9 cellular contexts compared by ENCODE assay signal in genomic region chr2:238847841-238848565, GRCh38. TPM values are rescaled to one million over a fixed set of nuclear protein-coding genes. Genes with fewer than 3 reads are reported as not detected.
A peak's percentile ranks its signal among the peaks of the same experiment; 100 is the strongest.
DNase-seq lines count a peak whose midpoint lies in the region; ATAC-seq and TF ChIP-seq lines count a peak whose summit lies in the region.
"Had no signal": no experiment of that assay in that cellular context is flagged by ENCODE, and none has a peak within 500 bp of the region (broad histone marks: within the 10 kb centered on the region; RNA-seq: fewer than 3 reads in every experiment).

Gene TWIST2, plus strand, starts transcription at chr2:238848085. Its CDS starts 131 bp downstream, at chr2:238848216.

- no TSS peak for BruUV-seq in Panc1 (replicated peaks; lab: Mats Ljungman, UMichigan)

- H3K4me3 ChIP-seq in Panc1 (ENCODE audit: low read depth in 2 of 2, low read length in 2 of 2) (peak within 1 kb of the TSS; percentile 51 to 60), foreskin fibroblast (ENCODE audit: low read depth in 1 of 2, low read length in 2 of 2) (peak within 1 kb of the TSS; percentile 92 to 98), osteoblast (ENCODE audit: insufficient read depth, low read length) (peak within 1 kb of the TSS; percentile 84)
- no peak within 1 kb of the TSS for H3K4me3 ChIP-seq in naive thymus-derived CD4-positive, alpha-beta T cell (ENCODE audit: low read length)

- H3K4me1 ChIP-seq in Panc1 (ENCODE audit: control insufficient read depth, insufficient read depth, low read length) (peaks cover 6% of the 10 kb centered on the region), osteoblast (ENCODE audit: insufficient read depth, low read length) (peaks cover 7% of the 10 kb centered on the region)
- no peaks in the 10 kb centered on the region for H3K4me1 ChIP-seq in naive thymus-derived CD4-positive, alpha-beta T cell (ENCODE audit: control insufficient read depth in 2 of 2, insufficient read depth in 2 of 2, low read length in 2 of 2)

- DNase-seq in CD14-positive monocyte (ENCODE audit: low spot score) (no peak), Panc1 (ENCODE audit: low read depth, low spot score) (no peak), foreskin fibroblast (peak; percentile 96 to 99), osteoblast (ENCODE audit: insufficient read length, low spot score, missing footprints) (peak; percentile 100), NCI-H1092 (lab: John Stamatoyannopoulos, UW) (no peak)
- DNase-seq in naive thymus-derived CD4-positive, alpha-beta T cell = no peak
- no peak for DNase-seq in activated CD4-positive, alpha-beta T cell treated with anti-CD3 and anti-CD28 coated beads, Interleukin-2, amount 50 U/mL, for 48 hours

- H3K36me3 ChIP-seq in Panc1 (ENCODE audit: control insufficient read depth, insufficient read depth, low read length) (no peaks in the 10 kb centered on the region), osteoblast (ENCODE audit: insufficient read depth, low read length) (no peaks in the 10 kb centered on the region)
- H3K36me3 ChIP-seq in naive thymus-derived CD4-positive, alpha-beta T cell (ENCODE audit: control insufficient read depth in 2 of 3, insufficient read depth in 3 of 3, low read length in 3 of 3) = no peaks in the 10 kb centered on the region

- H3K36me3 Mint-ChIP-seq in CD14-positive monocyte = peaks cover 0 to 2% of the 10 kb centered on the region in 2 donors
- H3K36me3 Mint-ChIP-seq in naive thymus-derived CD4-positive, alpha-beta T cell = no peaks in the 10 kb centered on the region
- H3K36me3 Mint-ChIP-seq: activated naive CD8-positive, alpha-beta T cell had no signal

- POLR2A ChIA-PET in Panc1 (lab: Charles Lee) = no interaction called here
- POLR2A ChIA-PET in naive thymus-derived CD4-positive, alpha-beta T cell (lab: Charles Lee) = no interaction called here

- H3K4me1 Mint-ChIP-seq in CD14-positive monocyte = peaks cover 11% of the 10 kb centered on the region
- peaks cover 0 to 6% (median 0%) of the 10 kb centered on the region in 7 donors for H3K4me1 Mint-ChIP-seq in naive thymus-derived CD4-positive, alpha-beta T cell

- ATAC-seq in Panc1 (peak; percentile 78), HG03432 (IDR thresholded peaks at IDR 0.05; ENCODE audit: unreplicated experiment) (no peak)
- ATAC-seq in naive thymus-derived CD4-positive, alpha-beta T cell = no peak

- peaks cover 32% of the 10 kb centered on the region for H3K79me2 ChIP-seq in osteoblast (ENCODE audit: insufficient read depth, low read length)

- peak within 1 kb of the TSS; percentile 61 to 87 for H3K4me3 Mint-ChIP-seq in CD14-positive monocyte
- peak within 1 kb of the TSS in 2 of 10 donors; percentile 19 to 52 for H3K4me3 Mint-ChIP-seq in naive thymus-derived CD4-positive, alpha-beta T cell
- H3K4me3 Mint-ChIP-seq: activated naive CD8-positive, alpha-beta T cell had no signal

- H3K9me3 ChIP-seq in Panc1 (ENCODE audit: control insufficient read depth, insufficient read depth, low read depth, low read length) (no peaks in the 10 kb centered on the region), osteoblast (ENCODE audit: low read depth, low read length) (no peaks in the 10 kb centered on the region)
- no peaks in the 10 kb centered on the region for H3K9me3 ChIP-seq in naive thymus-derived CD4-positive, alpha-beta T cell (ENCODE audit: control insufficient read depth in 2 of 3, low read length in 3 of 3)

- peaks cover 0 to 15% (median 9%) of the 10 kb centered on the region in 7 donors for H3K9me3 Mint-ChIP-seq in CD14-positive monocyte
- no peaks in the 10 kb centered on the region for H3K9me3 Mint-ChIP-seq in naive thymus-derived CD4-positive, alpha-beta T cell

- H2AFZ ChIP-seq in osteoblast (ENCODE audit: low read length) = peak within 1 kb of the TSS; percentile 93

- peak within 1 kb of the TSS; percentile 93 for H3K4me2 ChIP-seq in osteoblast (ENCODE audit: insufficient read depth, low read length)

- H3K27ac Mint-ChIP-seq in CD14-positive monocyte = no peak within 1 kb of the TSS
- no peak within 1 kb of the TSS for H3K27ac Mint-ChIP-seq in naive thymus-derived CD4-positive, alpha-beta T cell
- H3K27ac Mint-ChIP-seq: activated naive CD8-positive, alpha-beta T cell had no signal

- CTCF ChIA-PET in Panc1 (lab: Charles Lee) = no interaction called here
- CTCF ChIA-PET in naive thymus-derived CD4-positive, alpha-beta T cell (lab: Charles Lee) = no interaction called here

- no peak for TF ChIP-seq CTCF in CD14-positive monocyte (IDR thresholded peaks at IDR 0.05)
- TF ChIP-seq CTCF in Panc1 (IDR thresholded peaks at IDR 0.05) = no peak
- no peak for TF ChIP-seq CTCF in foreskin fibroblast (IDR thresholded peaks at IDR 0.05; ENCODE audit: low read depth, low read length)
- no peak for TF ChIP-seq CTCF in osteoblast (IDR thresholded peaks at IDR 0.05; ENCODE audit: extremely low read depth, low read depth, low read length)

- H3K27me3 ChIP-seq in Panc1 (ENCODE audit: control insufficient read depth, insufficient read depth, low read length) = no peaks in the 10 kb centered on the region
- peaks cover 4% of the 10 kb centered on the region for H3K27me3 ChIP-seq in osteoblast (ENCODE audit: insufficient read depth, low read length)
- H3K27me3 ChIP-seq in naive thymus-derived CD4-positive, alpha-beta T cell (ENCODE audit: control insufficient read depth in 2 of 2, insufficient read depth in 2 of 2, low read length in 2 of 2) = no peaks in the 10 kb centered on the region

- intact Hi-C loops in CD14-positive monocyte (cut with micrococcal nuclease) = no loop called here
- intact Hi-C loops in Panc1 (cut with micrococcal nuclease; ENCODE audit: unreplicated experiment) = no loop called here
- intact Hi-C loops in naive thymus-derived CD4-positive, alpha-beta T cell (cut with micrococcal nuclease) = no loop called here

- no peaks in the 10 kb centered on the region for H4K20me1 ChIP-seq in osteoblast (ENCODE audit: insufficient read depth, low read length)

- H3K27me3 Mint-ChIP-seq in CD14-positive monocyte (ENCODE audit: low read depth in 3 of 3) = peaks cover 75 to 92% (median 80%) of the 10 kb centered on the region in 3 donors
- H3K27me3 Mint-ChIP-seq in naive thymus-derived CD4-positive, alpha-beta T cell = peaks cover 49 to 64% (median 57%) of the 10 kb centered on the region in 5 donors

- in situ Hi-C loops in Panc1 (cut with HindIII; ENCODE audit: low pct_unique_long_range_greater_than_20kb, low sequenced_read_pairs) = no loop called here

- H3K27ac ChIP-seq in Panc1 (ENCODE audit: low read length) = no peak within 1 kb of the TSS
- no peak within 1 kb of the TSS for H3K27ac ChIP-seq in osteoblast (ENCODE audit: low read depth, low read length)
- no peak within 1 kb of the TSS for H3K27ac ChIP-seq in naive thymus-derived CD4-positive, alpha-beta T cell (ENCODE audit: low read depth, low read length)

RNA-seq across cellular contexts. Expression of gene TWIST2, which starts in this region (rescaled TPM):
- under 1 TPM; 0.43 to 0.49 TPM for polyA plus RNA-seq in CD14-positive monocyte
- 4.2 TPM for total RNA-seq in Panc1 (2021; ENCODE audit: unreplicated experiment)
- polyA plus RNA-seq in Panc1 (2012; ENCODE audit: insufficient read length) = 6.5 TPM
- total RNA-seq in osteoblast = 9.4 TPM in 2 replicates
- not detected for total RNA-seq in naive thymus-derived CD4-positive, alpha-beta T cell
- polyA plus RNA-seq in naive thymus-derived CD4-positive, alpha-beta T cell = not detected

Comparison
In these comparisons a context has a peak if more than half of its experiments do, and no peak if none do; other contexts are left out.
1. DNase-seq: peak in foreskin fibroblast (2 of 2) and osteoblast (single experiment); none in CD14-positive monocyte (single experiment), Panc1 (single experiment), naive thymus-derived CD4-positive, alpha-beta T cell (0 of 9), NCI-H1092 (single experiment) and activated CD4-positive, alpha-beta T cell treated with anti-CD3 and anti-CD28 coated beads, Interleukin-2, amount 50 U/mL, for 48 hours (0 of 2).